ENCODE assay signal across 13 cellular contexts in the genomic region with DNA sequence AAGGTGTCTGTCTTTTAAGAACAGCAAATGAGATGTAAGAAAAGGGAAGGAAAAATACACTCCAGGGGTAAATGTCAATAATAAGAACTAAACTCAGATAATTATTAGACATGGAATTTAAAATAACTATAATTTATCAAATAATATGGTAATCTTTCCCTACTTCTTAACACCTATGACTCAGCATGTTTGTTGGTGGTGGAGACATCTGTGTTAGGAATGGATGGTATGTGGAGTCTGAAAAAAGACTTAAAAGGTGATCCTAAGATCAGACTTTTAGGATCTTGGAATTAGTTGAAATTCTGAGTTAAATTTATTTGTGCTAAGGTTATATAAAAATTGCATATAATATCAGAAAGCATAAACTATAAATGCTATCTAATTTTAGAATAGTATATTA.
"Had no signal": no experiment of that assay in that cellular context is flagged by ENCODE, and none has a peak within 500 bp of the region (broad histone marks: within the 10 kb centered on the region; RNA-seq: fewer than 3 reads in every experiment).

No MANE protein-coding gene starts in this region.

- DNase-seq: activated CD4-positive, alpha-beta T cell treated with anti-CD3 and anti-CD28 coated beads, Interleukin-2, amount 50 U/mL, for 1 hour; activated naive CD4-positive, alpha-beta T cell treated with anti-CD3 and anti-CD28 coated beads, Interleukin-2, amount 10 ng/mL, durations not matched to agents 7 days and 5 days; activated T-cell treated with anti-CD3 and anti-CD28 coated beads for 4 hours; brain microvascular endothelial cell; esophagus squamous epithelium; foreskin melanocyte; heart right ventricle; left lung; stimulated activated CD4-positive, alpha-beta T cell treated with anti-CD3 and anti-CD28 coated beads, Interleukin-15, amount 100 ng/mL, for 24 hours; stimulated activated CD4-positive, alpha-beta T cell treated with anti-CD3 and anti-CD28 coated beads, Interleukin-4, amount 100 ng/mL, for 4 hours; stimulated activated naive CD8-positive, alpha-beta T cell treated with anti-CD3 and anti-CD28 coated beads, Interleukin-15, amount 100 ng/mL, for 72 hours; T-helper 2 cell; testis had no signal

- H3K27ac ChIP-seq: brain microvascular endothelial cell, esophagus squamous epithelium, heart right ventricle, left lung, testis had no signal

- ATAC-seq: heart right ventricle; left lung; stimulated activated naive CD8-positive, alpha-beta T cell treated with anti-CD3 and anti-CD28 coated beads, Interleukin-15, amount 100 ng/mL, for 72 hours had no signal

- H3K27me3 ChIP-seq: brain microvascular endothelial cell, esophagus squamous epithelium, heart right ventricle, left lung, testis had no signal

- H3K4me1 ChIP-seq: esophagus squamous epithelium, heart right ventricle, left lung, testis had no signal

- H3K4me3 ChIP-seq: esophagus squamous epithelium, heart right ventricle, left lung, testis had no signal

- H3K36me3 ChIP-seq: brain microvascular endothelial cell, esophagus squamous epithelium, heart right ventricle, left lung had no signal

- H3K9me3 ChIP-seq: esophagus squamous epithelium, testis had no signal
